In the genomic region with DNA sequence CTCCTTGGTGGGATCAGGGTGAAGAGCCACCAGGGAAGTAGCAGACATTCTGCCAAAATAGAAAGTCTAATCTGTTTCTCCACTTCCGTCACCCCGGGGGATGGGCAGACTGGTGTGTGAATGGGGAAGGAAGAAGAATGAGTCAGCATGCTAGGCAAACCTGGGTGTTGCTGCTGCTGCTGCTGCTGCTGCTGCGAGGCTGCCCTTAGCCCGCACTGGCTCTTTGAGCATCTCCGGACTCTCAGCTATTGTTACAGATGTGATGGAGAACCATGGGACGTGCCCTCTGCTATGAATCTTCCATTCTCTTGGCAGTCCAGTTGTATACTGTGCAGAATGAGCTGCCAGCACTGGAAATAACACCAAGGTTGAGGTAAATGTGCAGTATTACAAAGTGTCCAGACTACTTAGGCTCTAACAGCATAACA, we compare ENCODE assay signal across 8 cellular contexts.
A peak's percentile ranks its signal among the peaks of the same experiment; 100 is the strongest.
DNase-seq lines count a peak whose midpoint lies in the region; ATAC-seq and TF ChIP-seq lines count a peak whose summit lies in the region.

No MANE protein-coding gene starts in this region.

- ATAC-seq in HG02798 (IDR thresholded peaks at IDR 0.05; ENCODE audit: poor library complexity, unreplicated experiment) (peak; percentile 96), upper lobe of right lung (peak; percentile 91)

- peaks cover 8% of the 10 kb centered on the region for H3K4me1 ChIP-seq in ovary (ENCODE audit: insufficient read depth)
- H3K4me1 ChIP-seq in upper lobe of right lung = peaks cover 24% of the 10 kb centered on the region

- H3K27ac ChIP-seq in ovary (no peak overlapping the region), upper lobe of right lung (no peak overlapping the region)

- WGBS in ovary, 3 donors = 33 to 36% (median 36%) methylated on average over 6 of the region's 6 CpGs

- TF ChIP-seq POLR2A in ovary (IDR thresholded peaks at IDR 0.05) = no peak

- TF ChIP-seq EP300 in ovary (IDR thresholded peaks at IDR 0.05) = no peak

- TF ChIP-seq CTCF in fibroblast of mammary gland (conservative IDR thresholded peaks at IDR 0.05; ENCODE audit: control insufficient read depth, insufficient read depth, low read depth, low read length) (no peak), ovary (IDR thresholded peaks at IDR 0.05) (no peak), upper lobe of right lung (IDR thresholded peaks at IDR 0.05) (no peak)

- DNase-seq in NCI-H510A (lab: John Stamatoyannopoulos, UW) = peak; percentile 29
- no peak for DNase-seq in NCI-H510A treated with DMSO at 0.1 percent for 48 hours (lab: John Stamatoyannopoulos, UW)
- DNase-seq in NOMO-1 treated with DMSO at 0.1 percent for 48 hours (lab: John Stamatoyannopoulos, UW; ENCODE audit: unreplicated experiment) = peak; percentile 86
- DNase-seq in activated CD8-positive, alpha-beta memory T cell treated with anti-CD3 and anti-CD28 coated beads, Interleukin-2, amount 50 U/mL, for 24 hours (ENCODE audit: extremely low read depth) = peak; percentile 37
- DNase-seq in fibroblast of mammary gland (ENCODE audit: low read depth) = peak; percentile 61
- peak; percentile 56 to 67 (median 60) for DNase-seq in ovary
- peak; percentile 76 for DNase-seq in upper lobe of right lung

- intact Hi-C loops in ovary (cut with DNase I) = loop anchor here in 1 of 4 donors (10.0 kb wide), 1 partner anchor 154 kb away; the partner anchor contains the start of gene SETBP1
- intact Hi-C loops in upper lobe of right lung (cut with DNase I) = no loop called here

- H3K4me3 ChIP-seq in fibroblast of mammary gland (ENCODE audit: control insufficient read depth, low read depth, low read length) (no peak overlapping the region), ovary (no peak overlapping the region), upper lobe of right lung (no peak overlapping the region)

- H3K36me3 ChIP-seq in ovary = no peaks in the 10 kb centered on the region
- H3K36me3 ChIP-seq in upper lobe of right lung = no peaks in the 10 kb centered on the region

- H3K27me3 ChIP-seq in ovary = no peaks in the 10 kb centered on the region
- H3K27me3 ChIP-seq in upper lobe of right lung = no peaks in the 10 kb centered on the region

- H3K9me3 ChIP-seq in ovary (no peaks in the 10 kb centered on the region), upper lobe of right lung (no peaks in the 10 kb centered on the region)
